ENCODE assay signal across 28 cellular contexts in the genomic region with DNA sequence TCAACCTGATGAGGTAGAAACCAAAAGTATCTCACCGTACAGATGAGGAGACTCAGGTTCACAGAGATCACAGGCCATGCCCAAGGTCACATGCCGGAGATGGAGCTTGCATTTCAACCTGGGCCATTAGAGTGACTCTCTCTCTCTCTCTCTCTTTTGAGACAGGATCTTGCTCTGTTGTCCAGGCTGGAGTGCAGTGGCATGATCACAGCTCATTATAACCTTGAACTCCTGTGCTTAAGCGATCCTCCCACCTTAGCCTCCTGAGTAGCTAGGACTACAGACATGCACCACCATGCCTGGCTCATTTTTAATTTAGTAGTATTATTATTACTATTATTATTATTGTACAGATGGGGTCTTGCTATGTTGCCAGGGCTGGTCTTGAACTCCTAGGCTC.
"Had no signal": no experiment of that assay in that cellular context is flagged by ENCODE, and none has a peak within 500 bp of the region (broad histone marks: within the 10 kb centered on the region; RNA-seq: fewer than 3 reads in every experiment).

No MANE protein-coding gene starts in this region.

- H3K4me3 ChIP-seq: colonic mucosa, coronary artery, dorsolateral prefrontal cortex, esophagus muscularis mucosa, esophagus squamous epithelium, gastrocnemius medialis, gastroesophageal sphincter, heart left ventricle, heart right ventricle had no signal

- H3K9me3 ChIP-seq: colonic mucosa, esophagus muscularis mucosa, esophagus squamous epithelium, gastrocnemius medialis, gastroesophageal sphincter, heart left ventricle, heart right ventricle had no signal

- H3K27ac ChIP-seq: colonic mucosa, coronary artery, dorsolateral prefrontal cortex, epithelial cell of prostate, esophagus muscularis mucosa, esophagus squamous epithelium, foreskin keratinocyte, gastrocnemius medialis, gastroesophageal sphincter, heart left ventricle, heart right ventricle had no signal

- DNase-seq: colonic mucosa; cortex of kidney; dermis blood vessel endothelial cell; dorsolateral prefrontal cortex; effector CD4-positive, alpha-beta T cell; effector CD8-positive, alpha-beta T cell; effector memory CD4-positive, alpha-beta T cell; effector memory CD8-positive, alpha-beta T cell; endodermal cell; erythroblast; esophagus squamous epithelium; foreskin fibroblast; foreskin keratinocyte; foreskin melanocyte; gastrocnemius medialis; glutamatergic neuron; head of caudate nucleus; heart left ventricle; heart right ventricle had no signal

- FAIRE-seq: colon, endometrium, endothelial cell of umbilical vein, frontal cortex had no signal

- H3K27me3 ChIP-seq: colonic mucosa, gastrocnemius medialis had no signal

- H3K36me3 ChIP-seq: colonic mucosa, esophagus muscularis mucosa, esophagus squamous epithelium, gastrocnemius medialis, gastroesophageal sphincter, heart left ventricle, heart right ventricle had no signal

- H3K4me1 ChIP-seq: foreskin keratinocyte had no signal

- ATAC-seq: effector memory CD8-positive, alpha-beta T cell; esophagus mucosa; foreskin keratinocyte; gastrocnemius medialis; gastroesophageal sphincter; heart left ventricle; heart right ventricle had no signal
